Comparison of ENCODE assay signal across 9 cellular contexts in the genomic region with DNA sequence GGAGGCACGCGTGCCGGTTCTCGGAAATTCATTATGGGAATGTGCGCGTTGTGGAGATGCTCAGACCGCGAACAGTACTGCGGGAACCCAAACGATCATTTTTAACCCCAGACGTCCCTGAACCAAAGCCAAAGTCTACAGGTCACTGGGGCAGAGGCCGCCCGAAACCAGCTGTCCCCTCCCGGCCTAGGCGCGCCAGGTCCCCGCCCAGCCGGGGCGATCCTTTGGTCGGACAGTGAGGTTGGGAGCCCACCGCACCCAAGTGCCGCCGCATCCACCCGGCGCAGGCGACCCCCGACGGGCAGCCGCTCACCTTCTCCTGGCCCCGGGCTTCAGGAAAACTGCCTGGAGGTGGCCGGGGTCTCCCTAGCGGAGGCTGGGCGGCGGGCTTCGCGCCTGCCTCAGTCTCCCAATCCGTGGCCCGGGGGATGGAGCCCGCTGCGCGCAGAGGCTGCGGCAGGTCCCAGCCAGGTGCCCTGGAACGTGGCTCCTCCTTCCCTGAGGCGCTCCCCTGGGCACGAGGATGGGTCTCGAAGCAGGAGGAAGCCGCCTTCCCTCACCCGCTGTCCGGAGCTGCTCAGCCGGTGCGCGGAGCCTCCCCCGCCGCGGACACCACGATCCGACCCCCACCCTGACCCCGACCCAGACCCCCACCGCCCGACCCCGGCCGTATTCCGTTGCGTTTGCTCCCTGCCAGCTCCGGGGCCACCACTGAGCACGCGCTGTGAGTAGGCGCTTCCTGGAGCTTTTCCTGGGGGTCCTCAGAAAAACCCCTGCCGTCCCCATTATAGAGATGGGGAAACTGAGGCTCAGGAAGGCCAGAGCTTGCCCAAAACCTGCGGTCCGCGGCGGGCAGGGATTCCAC. TPM values are rescaled to one million over a fixed set of nuclear protein-coding genes. Genes with fewer than 3 reads are reported as not detected.
DNase-seq lines count a peak whose midpoint lies in the region; ATAC-seq lines count a peak whose summit lies in the region.
"Had no signal": no experiment of that assay in that cellular context is flagged by ENCODE, and none has a peak within 500 bp of the region (broad histone marks: within the 10 kb centered on the region; RNA-seq: fewer than 3 reads in every experiment).

No MANE protein-coding gene starts in this region.

- H3K9ac ChIP-seq in iPS-18a (ENCODE audit: low read length) = no peak overlapping the region

- peak overlapping the region; percentile 86 for H3K27ac Mint-ChIP-seq in activated CD8-positive, alpha-beta T cell treated with anti-CD3 and anti-CD28 coated beads, Interleukin-2, amount 10 ng/mL, durations not matched to agents 7 days and 5 days
- H3K27ac Mint-ChIP-seq in stimulated activated naive CD8-positive, alpha-beta T cell treated with anti-CD3 and anti-CD28 coated beads, Interleukin-15, amount 100 ng/mL, for 72 hours = peak overlapping the region; percentile 85 to 86

- H3K9me3 Mint-ChIP-seq in activated CD8-positive, alpha-beta T cell treated with anti-CD3 and anti-CD28 coated beads, Interleukin-2, amount 10 ng/mL, durations not matched to agents 7 days and 5 days (ENCODE audit: insufficient read depth) = no peaks in the 10 kb centered on the region
- H3K9me3 Mint-ChIP-seq in stimulated activated naive CD8-positive, alpha-beta T cell treated with anti-CD3 and anti-CD28 coated beads, Interleukin-15, amount 100 ng/mL, for 72 hours = no peaks in the 10 kb centered on the region

- H3K27ac ChIP-seq in iPS-18a (ENCODE audit: low read length) = no peak overlapping the region

- H3K4me1 Mint-ChIP-seq in activated CD8-positive, alpha-beta T cell treated with anti-CD3 and anti-CD28 coated beads, Interleukin-2, amount 10 ng/mL, durations not matched to agents 7 days and 5 days (ENCODE audit: low read depth) = peaks cover 54% of the 10 kb centered on the region
- peaks cover 55% of the 10 kb centered on the region for H3K4me1 Mint-ChIP-seq in stimulated activated naive CD8-positive, alpha-beta T cell treated with anti-CD3 and anti-CD28 coated beads, Interleukin-15, amount 100 ng/mL, for 72 hours

- H3K36me3 ChIP-seq in iPS-18a (ENCODE audit: control insufficient read depth, low read depth, low read length) = no peaks in the 10 kb centered on the region

- DNase-seq in NCI-H345 (lab: John Stamatoyannopoulos, UW) (peak; percentile 21), NCI-H345 treated with DMSO at 0.1 percent for 48 hours (lab: John Stamatoyannopoulos, UW; ENCODE audit: unreplicated experiment) (no peak), A172 (ENCODE audit: low spot score) (no peak)
- DNase-seq in activated CD8-positive, alpha-beta T cell treated with anti-CD3 and anti-CD28 coated beads, Interleukin-2, amount 10 ng/mL, durations not matched to agents 7 days and 5 days = no peak
- DNase-seq in stimulated activated naive CD8-positive, alpha-beta T cell treated with anti-CD3 and anti-CD28 coated beads, Interleukin-15, amount 100 ng/mL, for 72 hours = no peak
- DNase-seq: stimulated activated CD4-positive, alpha-beta T cell treated with anti-CD3 and anti-CD28 coated beads, Interleukin-2, amount 100 ng/mL, for 48 hours had no signal

- CTCF ChIA-PET in activated CD8-positive, alpha-beta T cell treated with anti-CD3 and anti-CD28 coated beads, Interleukin-2, amount 10 ng/mL, durations not matched to agents 7 days and 5 days (lab: Charles Lee) = interaction anchor here (0.7 to 8.1 kb wide), 17 partner anchors 10 to 206 kb away, joined by 3 to 81 read pairs (median 4); partner anchors contain the start of genes ITGB2, SUMO3 and UBE2G2

- no peak for ATAC-seq in activated CD8-positive, alpha-beta T cell treated with anti-CD3 and anti-CD28 coated beads, Interleukin-2, amount 10 ng/mL, durations not matched to agents 7 days and 5 days
- ATAC-seq in stimulated activated naive CD8-positive, alpha-beta T cell treated with anti-CD3 and anti-CD28 coated beads, Interleukin-15, amount 100 ng/mL, for 72 hours = no peak
- no peak for ATAC-seq in HG02642 (IDR thresholded peaks at IDR 0.05; ENCODE audit: poor library complexity, unreplicated experiment)
- no peak for ATAC-seq in GM21360 (IDR thresholded peaks at IDR 0.05; ENCODE audit: unreplicated experiment)

- POLR2A ChIA-PET in activated CD8-positive, alpha-beta T cell treated with anti-CD3 and anti-CD28 coated beads, Interleukin-2, amount 10 ng/mL, durations not matched to agents 7 days and 5 days (lab: Charles Lee) = interaction anchor here (1.0 to 3.1 kb wide), 8 partner anchors 11 to 130 kb away, joined by 3 to 26 read pairs (median 8); partner anchors contain the start of genes ITGB2, PTTG1IP and UBE2G2

- no peaks in the 10 kb centered on the region for H3K9me3 ChIP-seq in iPS-18a (ENCODE audit: control insufficient read depth, low read depth, low read length)

- H3K4me3 Mint-ChIP-seq in activated CD8-positive, alpha-beta T cell treated with anti-CD3 and anti-CD28 coated beads, Interleukin-2, amount 10 ng/mL, durations not matched to agents 7 days and 5 days = peak overlapping the region; percentile 78
- H3K4me3 Mint-ChIP-seq in stimulated activated naive CD8-positive, alpha-beta T cell treated with anti-CD3 and anti-CD28 coated beads, Interleukin-15, amount 100 ng/mL, for 72 hours = peak overlapping the region; percentile 87 to 92

- peaks cover 7% of the 10 kb centered on the region for H3K36me3 Mint-ChIP-seq in activated CD8-positive, alpha-beta T cell treated with anti-CD3 and anti-CD28 coated beads, Interleukin-2, amount 10 ng/mL, durations not matched to agents 7 days and 5 days (ENCODE audit: low read depth)

- peaks cover 82% of the 10 kb centered on the region for H3K27me3 ChIP-seq in iPS-18a (ENCODE audit: control insufficient read depth, insufficient read depth, low read length)

- H3K4me1 ChIP-seq in iPS-18a (ENCODE audit: control insufficient read depth, low read depth, low read length) = peaks cover 15% of the 10 kb centered on the region

- H3K4me3 ChIP-seq in iPS-18a (ENCODE audit: low read length) = peak overlapping the region; percentile 30

- H3K27me3 Mint-ChIP-seq in activated CD8-positive, alpha-beta T cell treated with anti-CD3 and anti-CD28 coated beads, Interleukin-2, amount 10 ng/mL, durations not matched to agents 7 days and 5 days (ENCODE audit: low read depth) = no peaks in the 10 kb centered on the region
- H3K27me3 Mint-ChIP-seq in stimulated activated naive CD8-positive, alpha-beta T cell treated with anti-CD3 and anti-CD28 coated beads, Interleukin-15, amount 100 ng/mL, for 72 hours = no peaks in the 10 kb centered on the region

RNA-seq across cellular contexts. Expression of gene SLX9, which starts 8.1 kb away (rescaled TPM):
- total RNA-seq in activated CD8-positive, alpha-beta T cell treated with anti-CD3 and anti-CD28 coated beads, Interleukin-2, amount 10 ng/mL, durations not matched to agents 7 days and 5 days = 10 to 100 TPM; 56.6 to 60.4 TPM
- 33.6 and 42.6 TPM in 2 replicates for total RNA-seq in A172 (2014; rRNA removed; shearing (Covaris generic))

RNA-seq across cellular contexts. Expression of gene ITGB2, which starts 11.0 kb away (rescaled TPM):
- total RNA-seq in activated CD8-positive, alpha-beta T cell treated with anti-CD3 and anti-CD28 coated beads, Interleukin-2, amount 10 ng/mL, durations not matched to agents 7 days and 5 days = 100 to 1,000 TPM; 503 to 530 TPM
- 0.19 and 1.2 TPM in 2 replicates for total RNA-seq in A172 (2014; rRNA removed; shearing (Covaris generic))

RNA-seq across cellular contexts. Expression of gene PTTG1IP, which starts 58.2 kb away (rescaled TPM):
- 10 to 100 TPM; 54.9 to 55.2 TPM for total RNA-seq in activated CD8-positive, alpha-beta T cell treated with anti-CD3 and anti-CD28 coated beads, Interleukin-2, amount 10 ng/mL, durations not matched to agents 7 days and 5 days
- 637 and 713 TPM in 2 replicates for total RNA-seq in A172 (2014; rRNA removed; shearing (Covaris generic))

Comparison
In these comparisons a context has a peak if more than half of its experiments do, and no peak if none do; other contexts are left out.
1. RNA of gene ITGB2, which starts 11.0 kb away (total RNA-seq): 503 to 530 TPM in activated CD8-positive, alpha-beta T cell treated with anti-CD3 and anti-CD28 coated beads, Interleukin-2, amount 10 ng/mL, durations not matched to agents 7 days and 5 days; 0.19 to 1.2 TPM in A172; every median in the first group is over 100 times any median in the second.
2. RNA of gene PTTG1IP, which starts 58.2 kb away (total RNA-seq): 637 to 713 TPM in A172; 54.9 to 55.2 TPM in activated CD8-positive, alpha-beta T cell treated with anti-CD3 and anti-CD28 coated beads, Interleukin-2, amount 10 ng/mL, durations not matched to agents 7 days and 5 days; every median in the first group is over 10 times any median in the second.